Comparison of ENCODE assay signal across 9 cellular contexts in the genomic region with DNA sequence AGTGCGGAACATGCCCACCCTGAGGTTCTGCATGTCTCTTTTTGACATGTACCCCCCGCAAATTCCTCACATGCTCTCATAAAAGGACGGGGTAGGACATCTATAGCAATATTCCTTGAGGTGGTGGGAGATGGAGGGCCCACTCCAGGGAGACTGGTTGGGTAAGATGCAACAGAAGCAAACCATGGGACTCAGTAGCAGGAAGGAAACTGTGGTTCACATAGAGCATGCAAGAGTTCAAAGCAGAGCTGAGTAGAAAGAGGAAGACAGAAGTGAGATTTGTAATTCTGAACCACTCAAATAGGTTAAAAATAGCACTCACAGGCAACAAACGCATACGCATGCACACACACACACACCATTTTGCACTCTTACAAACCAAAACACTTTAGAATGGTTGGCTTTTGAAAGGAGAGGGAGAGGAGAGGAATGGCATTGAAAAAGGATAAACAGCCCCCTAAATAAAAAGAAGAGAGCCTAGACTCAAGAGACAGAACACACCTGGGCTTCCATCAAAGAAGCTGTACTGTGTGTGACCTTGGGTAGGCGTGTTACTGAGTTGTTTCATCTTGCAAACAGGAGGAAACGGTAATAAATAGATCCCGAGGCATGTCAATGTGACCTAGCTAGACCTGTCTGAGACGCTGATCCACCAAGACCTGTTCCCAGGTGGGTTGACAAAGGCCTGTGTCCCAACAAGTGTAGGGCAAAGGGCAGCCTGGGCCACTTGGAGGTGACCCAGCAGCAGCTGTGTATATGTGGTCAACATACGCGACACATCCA.
DNase-seq lines count a peak whose midpoint lies in the region; ATAC-seq and TF ChIP-seq lines count a peak whose summit lies in the region.
"Had no signal": no experiment of that assay in that cellular context is flagged by ENCODE, and none has a peak within 500 bp of the region (broad histone marks: within the 10 kb centered on the region; RNA-seq: fewer than 3 reads in every experiment).

No MANE protein-coding gene starts in this region.

- no peak for TF ChIP-seq CTCF in OCI-LY3 (IDR thresholded peaks at IDR 0.05; ENCODE audit: low read depth, low read length)

- H3K27me3 Mint-ChIP-seq in activated T-cell treated with anti-CD3 and anti-CD28 coated beads, Interleukin-2, amount 50 U/mL, for 4 hours (ENCODE audit: low read depth): peaks cover 2% of the 10 kb centered on the region
- H3K27me3 Mint-ChIP-seq in naive B cell: no peaks in the 10 kb centered on the region

- H3K79me2 ChIP-seq in OCI-LY3 (ENCODE audit: low read length): no peaks in the 10 kb centered on the region

- H3K4me3 Mint-ChIP-seq in activated T-cell treated with anti-CD3 and anti-CD28 coated beads, Interleukin-2, amount 50 U/mL, for 4 hours: peak overlapping the region; percentile 67
- H3K4me3 Mint-ChIP-seq in naive B cell: peak overlapping the region; percentile 25 to 90 (median 78)

- no peaks in the 10 kb centered on the region for H3K9me3 ChIP-seq in OCI-LY3 (ENCODE audit: insufficient read depth, low read length)

- H3K36me3 ChIP-seq in OCI-LY3 (replicated peaks; ENCODE audit: low read depth, low read length): no peaks in the 10 kb centered on the region

- DNase-seq in activated T-cell treated with anti-CD3 and anti-CD28 coated beads, Interleukin-2, amount 50 U/mL, for 4 hours: no peak
- no peak for DNase-seq in activated T-cell treated with anti-CD3 and anti-CD28 coated beads, Interleukin-2, amount 50 U/mL, for 1 hour
- DNase-seq in naive B cell (peak; percentile 70), NCI-H226 (no peak), SW480 (ENCODE audit: low spot score) (no peak), DMS53 (lab: John Stamatoyannopoulos, UW) (no peak)

- peak overlapping the region; percentile 66; the same call in 1 of the 2 replicates for H2AFZ ChIP-seq in OCI-LY3 (ENCODE audit: low read depth, low read length)

- no peaks in the 10 kb centered on the region for H3K36me3 Mint-ChIP-seq in activated T-cell treated with anti-CD3 and anti-CD28 coated beads, Interleukin-2, amount 50 U/mL, for 4 hours (ENCODE audit: insufficient read depth)
- no peaks in the 10 kb centered on the region for H3K36me3 Mint-ChIP-seq in naive B cell

- peak overlapping the region; percentile 12; the same call in 1 of the 2 replicates for H3K27ac ChIP-seq in OCI-LY3 (ENCODE audit: low read length)
- H3K27ac ChIP-seq: epithelial cell of prostate had no signal

- peak overlapping the region; percentile 81 to 96 (median 92) for H3K27ac Mint-ChIP-seq in naive B cell

- H3K4me1 Mint-ChIP-seq in activated T-cell treated with anti-CD3 and anti-CD28 coated beads, Interleukin-2, amount 50 U/mL, for 4 hours (ENCODE audit: low read depth): peaks cover 74% of the 10 kb centered on the region
- peaks cover 67 to 85% (median 85%) of the 10 kb centered on the region in 3 donors for H3K4me1 Mint-ChIP-seq in naive B cell

- peak overlapping the region; percentile 54 for H3K4me3 ChIP-seq in OCI-LY3 (ENCODE audit: low read length)

- peaks cover 27% of the 10 kb centered on the region for H3K4me1 ChIP-seq in OCI-LY3 (ENCODE audit: low read length)

- peaks cover 16% of the 10 kb centered on the region for H3K27me3 ChIP-seq in OCI-LY3 (ENCODE audit: low read depth, low read length)

- H3K4me2 ChIP-seq in OCI-LY3 (ENCODE audit: low read length): peak overlapping the region; percentile 74

- H4K20me1 ChIP-seq in OCI-LY3 (ENCODE audit: insufficient read depth, low read length): no peaks in the 10 kb centered on the region

- H3K9ac ChIP-seq in OCI-LY3 (ENCODE audit: low read length): no peak overlapping the region

- peak; percentile 61 to 73 for ATAC-seq in activated T-cell treated with anti-CD3 and anti-CD28 coated beads, Interleukin-2, amount 50 U/mL, for 4 hours
- peak; percentile 89 for ATAC-seq in HG02885 (IDR thresholded peaks at IDR 0.05; ENCODE audit: poor library complexity, unreplicated experiment)
- ATAC-seq in naive B cell (ENCODE audit: low read depth in 2 of 2): peak; percentile 81 to 86

- H3K9me3 Mint-ChIP-seq in activated T-cell treated with anti-CD3 and anti-CD28 coated beads, Interleukin-2, amount 50 U/mL, for 4 hours: no peaks in the 10 kb centered on the region
- no peaks in the 10 kb centered on the region for H3K9me3 Mint-ChIP-seq in naive B cell
